In the genomic region with DNA sequence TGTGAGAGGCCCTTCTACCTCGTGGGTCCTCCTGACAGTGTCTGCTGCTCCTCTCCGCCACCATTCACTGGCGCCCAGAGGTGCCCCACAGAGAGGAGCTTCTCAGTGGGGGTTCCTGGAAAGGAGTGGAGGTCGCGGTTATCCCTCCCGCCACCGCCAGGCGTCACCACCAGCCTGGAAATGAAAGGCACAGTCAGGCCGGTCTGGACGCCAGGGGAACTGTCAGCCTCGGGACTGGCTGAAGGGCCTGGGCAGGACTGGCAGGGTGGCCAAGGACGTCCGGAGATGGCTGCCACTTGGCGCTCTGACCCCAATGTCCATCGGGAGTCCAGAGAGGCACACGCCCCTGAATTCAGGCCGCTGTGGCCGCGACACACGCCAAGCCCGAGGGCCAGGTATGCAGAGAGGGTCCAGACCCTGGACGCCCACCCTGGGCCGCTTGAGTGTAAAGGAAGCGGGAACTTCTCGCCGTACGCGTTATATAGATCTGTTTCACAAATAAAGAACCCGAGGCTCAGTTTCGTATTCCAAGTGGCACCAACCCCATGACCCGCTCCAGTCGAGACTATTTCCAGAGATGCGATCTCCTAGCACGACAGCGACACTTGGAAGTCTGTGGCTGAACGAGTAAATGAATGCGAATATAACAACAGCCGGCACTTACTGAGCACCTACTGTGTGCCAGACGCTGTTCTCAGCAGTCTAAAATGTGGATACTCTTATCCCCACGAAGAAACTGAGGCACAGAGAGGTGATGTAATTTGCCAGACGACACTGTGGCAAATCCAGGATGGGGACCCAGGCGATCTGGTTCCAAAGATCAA, we compare ENCODE assay signal across 8 cellular contexts. TPM values are rescaled to one million over a fixed set of nuclear protein-coding genes. Genes with fewer than 3 reads are reported as not detected.
DNase-seq lines count a peak whose midpoint lies in the region; ATAC-seq and TF ChIP-seq lines count a peak whose summit lies in the region.

No MANE protein-coding gene starts in this region.

- 16% methylated on average over 24 of the region's 42 CpGs; no CpG with 5 or more reads in 1 of the 2 experiments for WGBS in IMR-90 (ENCODE audit: extremely low coverage in 2 of 2, insufficient read length in 1 of 2), 2 experiments

- H3K27me3 ChIP-seq in IMR-90 (ENCODE audit: control insufficient read depth, insufficient read depth, low read length) = peaks cover 44% of the 10 kb centered on the region
- H3K27me3 ChIP-seq in RWPE2 (ENCODE audit: insufficient read depth, poor library complexity, severe bottlenecking) = no peaks in the 10 kb centered on the region
- peaks cover 60% of the 10 kb centered on the region for H3K27me3 ChIP-seq in neural progenitor cell

- H3K23ac ChIP-seq in IMR-90 (ENCODE audit: low read depth, low read length) = peak overlapping the region; percentile 10; the same call in 1 of the 2 replicates

- CTCF ChIA-PET in IMR-90 (lab: Yijun Ruan, JAX) = interaction anchor here (0.6 to 2.1 kb wide), 8 partner anchors 11 to 174 kb away, joined by 3 to 16 read pairs (median 6); no protein-coding TSS in a partner anchor

- no peaks in the 10 kb centered on the region for H3K9me1 ChIP-seq in IMR-90 (ENCODE audit: insufficient read depth, low read length)

- peak; percentile 94 for TF ChIP-seq CTCF in GM12872 (IDR thresholded peaks at IDR 0.05; ENCODE audit: insufficient read depth, low read depth, low read length)
- TF ChIP-seq CTCF in IMR-90 (conservative IDR thresholded peaks at IDR 0.05; ENCODE audit: low read depth, low read length) = peak; percentile 98
- TF ChIP-seq CTCF in RWPE2 (IDR thresholded peaks at IDR 0.05; ENCODE audit: poor library complexity, severe bottlenecking) = peak; percentile 92
- peak; percentile 94 for TF ChIP-seq CTCF in foreskin fibroblast (IDR thresholded peaks at IDR 0.05; ENCODE audit: low read depth, low read length)
- TF ChIP-seq CTCF in neural progenitor cell (IDR thresholded peaks at IDR 0.05) = peak; percentile 92

- peaks cover 31% of the 10 kb centered on the region for H3F3A ChIP-seq in neural progenitor cell (ENCODE audit: low read depth)

- no peak overlapping the region for H3K27ac Mint-ChIP-seq in neural progenitor cell
- no peak overlapping the region for H3K27ac Mint-ChIP-seq in stimulated activated naive CD8-positive, alpha-beta T cell treated with anti-CD3 and anti-CD28 coated beads, Interleukin-15, Interleukin-2, amounts not matched to agents 100 ng/mL and 50 ng/mL, for 24 hours

- H4K8ac ChIP-seq in IMR-90 (ENCODE audit: low read depth in 2 of 2, low read length in 2 of 2) = peak overlapping the region in 1 of 2 experiments; percentile 22; a peak in 1 of 4 replicates

- H3K4me3 ChIP-seq in IMR-90 (ENCODE audit: insufficient read depth, low read depth, low read length) = peak overlapping the region; percentile 25
- no peak overlapping the region for H3K4me3 ChIP-seq in RWPE2 (ENCODE audit: severe bottlenecking)
- H3K4me3 ChIP-seq in foreskin fibroblast (ENCODE audit: low read depth in 1 of 2, low read length in 2 of 2) = peak overlapping the region; percentile 54 to 58
- peak overlapping the region; percentile 32 for H3K4me3 ChIP-seq in neural progenitor cell

- H2BK20ac ChIP-seq in IMR-90 (ENCODE audit: low read depth, low read length) = no peak overlapping the region

- dilution Hi-C loops in IMR-90 (cut with HindIII; ENCODE audit: low sequenced_read_pairs, unreplicated experiment) = no loop called here

- H3K4me3 Mint-ChIP-seq in neural progenitor cell = peak overlapping the region; percentile 67
- H3K4me3 Mint-ChIP-seq in stimulated activated naive CD8-positive, alpha-beta T cell treated with anti-CD3 and anti-CD28 coated beads, Interleukin-15, Interleukin-2, amounts not matched to agents 100 ng/mL and 50 ng/mL, for 24 hours = peak overlapping the region; percentile 69

- ATAC-seq in IMR-90 (ENCODE audit: low read depth) = peak; percentile 94
- ATAC-seq in RWPE2 (ENCODE audit: low read depth) = peak; percentile 60
- no peak for ATAC-seq in HG03460 (IDR thresholded peaks at IDR 0.05; ENCODE audit: unreplicated experiment)

- no peak overlapping the region for H2AK5ac ChIP-seq in IMR-90 (ENCODE audit: low read depth, low read length)

- TF ChIP-seq POLR2A in IMR-90 (IDR thresholded peaks at IDR 0.05; ENCODE audit: low read depth, low read length) = 0 out of 2 replicates have a peak, but pooled peaks have one; percentile 43

- peaks cover 38% of the 10 kb centered on the region for H3K27me3 Mint-ChIP-seq in neural progenitor cell (ENCODE audit: insufficient read depth, low read depth)
- H3K27me3 Mint-ChIP-seq in stimulated activated naive CD8-positive, alpha-beta T cell treated with anti-CD3 and anti-CD28 coated beads, Interleukin-15, Interleukin-2, amounts not matched to agents 100 ng/mL and 50 ng/mL, for 24 hours = peaks cover 32% of the 10 kb centered on the region

- H3K4me1 Mint-ChIP-seq in neural progenitor cell = peaks cover 12% of the 10 kb centered on the region
- H3K4me1 Mint-ChIP-seq in stimulated activated naive CD8-positive, alpha-beta T cell treated with anti-CD3 and anti-CD28 coated beads, Interleukin-15, Interleukin-2, amounts not matched to agents 100 ng/mL and 50 ng/mL, for 24 hours (ENCODE audit: low read depth) = peaks cover 33% of the 10 kb centered on the region

- intact Hi-C loops in IMR-90 (cut with micrococcal nuclease) = loop anchor here (1.0 kb wide), 2 partner anchors 127 to 211 kb away; no protein-coding TSS in a partner anchor

- H3K14ac ChIP-seq in IMR-90 (replicated peaks; ENCODE audit: low read depth, low read length) = no peak overlapping the region

- POLR2A ChIA-PET in IMR-90 (lab: Charles Lee; ENCODE audit: unreplicated experiment) = no interaction called here

- H2BK120ac ChIP-seq in IMR-90 (ENCODE audit: low read depth, low read length) = no peak overlapping the region

- no peak overlapping the region for H3K4ac ChIP-seq in IMR-90 (ENCODE audit: low read depth, low read length)

- in situ Hi-C loops in IMR-90 (cut with MboI; ENCODE audit: low sequenced_read_pairs) = loop anchor here (10.0 kb wide), 1 partner anchor 217 kb away; a partner anchor contains a TSS

- H2BK5ac ChIP-seq in IMR-90 (ENCODE audit: low read depth, low read length, poor library complexity, severe bottlenecking) = no peak overlapping the region

- H3K79me1 ChIP-seq in IMR-90 (ENCODE audit: low read depth in 1 of 2, low read length in 2 of 2) = no peaks in the 10 kb centered on the region

- H2AFZ ChIP-seq in IMR-90 (replicated peaks; ENCODE audit: low read length, poor library complexity) = peak overlapping the region; percentile 89
- H2AFZ ChIP-seq in neural progenitor cell (replicated peaks) = peak overlapping the region; percentile 81

- no peaks in the 10 kb centered on the region for H3K36me3 ChIP-seq in IMR-90 (ENCODE audit: control insufficient read depth, insufficient read depth, low read length)
- no peaks in the 10 kb centered on the region for H3K36me3 ChIP-seq in RWPE2 (ENCODE audit: low read depth)
- no peaks in the 10 kb centered on the region for H3K36me3 ChIP-seq in neural progenitor cell

- H3K4me1 ChIP-seq in IMR-90 (ENCODE audit: control insufficient read depth, insufficient read depth, low read length) = no peaks in the 10 kb centered on the region
- peaks cover 14% of the 10 kb centered on the region for H3K4me1 ChIP-seq in RWPE2 (ENCODE audit: insufficient read depth, poor library complexity, severe bottlenecking)
- peaks cover 9% of the 10 kb centered on the region for H3K4me1 ChIP-seq in neural progenitor cell

- no peak overlapping the region for H2BK15ac ChIP-seq in IMR-90 (ENCODE audit: low read depth, low read length)

- H4K91ac ChIP-seq in IMR-90 (ENCODE audit: insufficient read depth, low read depth, low read length) = no peak overlapping the region

- no peak overlapping the region for H4K5ac ChIP-seq in IMR-90 (ENCODE audit: low read depth, low read length)

- no peaks in the 10 kb centered on the region for H3K9me3 Mint-ChIP-seq in neural progenitor cell
- no peaks in the 10 kb centered on the region for H3K9me3 Mint-ChIP-seq in stimulated activated naive CD8-positive, alpha-beta T cell treated with anti-CD3 and anti-CD28 coated beads, Interleukin-15, Interleukin-2, amounts not matched to agents 100 ng/mL and 50 ng/mL, for 24 hours

- no peak overlapping the region for H3K18ac ChIP-seq in IMR-90 (ENCODE audit: low read depth, low read length)

- no peak overlapping the region for H3K56ac ChIP-seq in IMR-90 (ENCODE audit: extremely low read depth, insufficient read depth, low read length)

- H3K36me3 Mint-ChIP-seq in neural progenitor cell = no peaks in the 10 kb centered on the region
- no peaks in the 10 kb centered on the region for H3K36me3 Mint-ChIP-seq in stimulated activated naive CD8-positive, alpha-beta T cell treated with anti-CD3 and anti-CD28 coated beads, Interleukin-15, Interleukin-2, amounts not matched to agents 100 ng/mL and 50 ng/mL, for 24 hours (ENCODE audit: low read depth)

- BruUV-seq in IMR-90 (replicated peaks; lab: Mats Ljungman, UMichigan) = no TSS peak

- H3K4me2 ChIP-seq in IMR-90 (ENCODE audit: low read depth, low read length) = peak overlapping the region; percentile 71
- H3K4me2 ChIP-seq in neural progenitor cell = peak overlapping the region; percentile 72

- H3K9me3 ChIP-seq in IMR-90 (ENCODE audit: control insufficient read depth, insufficient read depth, low read length) (no peaks in the 10 kb centered on the region), RWPE2 (ENCODE audit: severe bottlenecking) (no peaks in the 10 kb centered on the region), neural progenitor cell (ENCODE audit: low read depth) (no peaks in the 10 kb centered on the region)

- H4K20me1 ChIP-seq in IMR-90 (ENCODE audit: insufficient read depth, low read length) (peaks cover 6% of the 10 kb centered on the region; the same call in 1 of the 2 replicates), neural progenitor cell (ENCODE audit: low read depth) (no peaks in the 10 kb centered on the region)

- H3K27ac ChIP-seq in IMR-90 (ENCODE audit: insufficient read depth, low read length) (no peak overlapping the region), RWPE2 (ENCODE audit: poor library complexity, severe bottlenecking) (no peak overlapping the region), neural progenitor cell (no peak overlapping the region)

- H2AK9ac ChIP-seq in IMR-90 (replicated peaks; ENCODE audit: low read depth, low read length, poor library complexity) = peak overlapping the region; percentile 21

- H3K79me2 ChIP-seq in neural progenitor cell (ENCODE audit: low read depth) = no peaks in the 10 kb centered on the region

- DNase-seq in IMR-90 (peak; percentile 66), RWPE2 (ENCODE audit: low spot score) (peak; percentile 87), foreskin fibroblast (peak; percentile 60 to 90), neural progenitor cell (ENCODE audit: low spot score) (peak; percentile 92)
- DNase-seq in activated effector memory CD4-positive, alpha-beta T cell treated with Interleukin-2 at 50 U/mL for 16 hours = peak; percentile 67

- TF ChIP-seq RAD21 in IMR-90 (IDR thresholded peaks at IDR 0.05; ENCODE audit: low read length) = peak; percentile 98

- H3K9ac ChIP-seq in IMR-90 (ENCODE audit: low read depth, low read length) (0 out of 2 replicates have a peak overlapping the region, but pooled peaks have one; percentile 17), neural progenitor cell (no peak overlapping the region)

RNA-seq across cellular contexts. Expression of a gene that starts 7.6 kb away (rescaled TPM):
- total RNA-seq in IMR-90 (2012; rRNA removed) (0.18 and 0.28 TPM in 2 replicates), neural progenitor cell (ENCODE audit: low replicate concordance) (3.6 and 10.7 TPM in 2 replicates)
- polyA plus RNA-seq in IMR-90 (2012; rRNA removed) = 0.20 and 0.31 TPM in 2 replicates
- polyA plus RNA-seq in IMR-90 (2012; cell fraction: cytosol; rRNA removed) = 0.22 and 0.25 TPM in 2 replicates
- polyA plus RNA-seq in IMR-90 (2012; cell fraction: nucleus; rRNA removed; ENCODE audit: low replicate concordance) = 0.03 and 0.14 TPM in 2 replicates
